In genomic region chr10:21599582-21599981, GRCh38 we compare ENCODE assay signal across 1 cellular context.
TF ChIP-seq lines count a peak whose summit lies in the region.

No MANE protein-coding gene starts in this region.

TF ChIP-seq in HEK293T, 16 proteins besides CTCF, POLR2A, EP300 and RAD21 (continued from another document):
- TF ChIP-seq PKNOX1 (IDR thresholded peaks at IDR 0.05): no peak
- no peak for TF ChIP-seq SUZ12 (IDR thresholded peaks at IDR 0.05)
- TF ChIP-seq LEF1 (IDR thresholded peaks at IDR 0.05; ENCODE audit: borderline replicate concordance): no peak
- no peak for TF ChIP-seq SP1 (IDR thresholded peaks at IDR 0.05)
- no peak for TF ChIP-seq HDGF (IDR thresholded peaks at IDR 0.05; ENCODE audit: borderline replicate concordance)
- no peak for TF ChIP-seq CTBP1 (IDR thresholded peaks at IDR 0.05; ENCODE audit: borderline replicate concordance)
- no peak for TF ChIP-seq FOXM1 (IDR thresholded peaks at IDR 0.05; ENCODE audit: borderline replicate concordance)
- no peak for TF ChIP-seq ZNF384 (IDR thresholded peaks at IDR 0.05)
